Comparison of ENCODE assay signal across 20 cellular contexts in genomic region chr1:208098758-208099157, GRCh38.
DNase-seq lines count a peak whose midpoint lies in the region; ATAC-seq, FAIRE-seq and TF ChIP-seq lines count a peak whose summit lies in the region.
"Had no signal": no experiment of that assay in that cellular context is flagged by ENCODE, and none has a peak within 500 bp of the region (broad histone marks: within the 10 kb centered on the region; RNA-seq: fewer than 3 reads in every experiment).

No MANE protein-coding gene starts in this region.

- H3K9me3 ChIP-seq in right lobe of liver: no peaks in the 10 kb centered on the region
- no peaks in the 10 kb centered on the region for H3K9me3 ChIP-seq in HepG2 (ENCODE audit: low read length)
- H3K9me3 ChIP-seq in mesodermal cell (ENCODE audit: control insufficient read depth, low read length): no peaks in the 10 kb centered on the region
- H3K9me3 ChIP-seq: BLaER1 had no signal

- TF ChIP-seq EP300 in HepG2 (IDR thresholded peaks at IDR 0.05; ENCODE audit: low read depth in 2 of 2, low read length in 2 of 2): no peak
- TF ChIP-seq EP300 in HepG2 (CRISPR knock-in tag; IDR thresholded peaks at IDR 0.05; ENCODE audit: borderline replicate concordance): no peak

- 86% methylated on average over 4 of the region's 7 CpGs for WGBS in right lobe of liver (ENCODE audit: insufficient coverage, low coverage, low lambda C conversion rate, missing lambda C conversion rate)
- 95% methylated on average over 4 of the region's 7 CpGs for WGBS in HepG2 (ENCODE audit: low lambda C conversion rate)
- 90 to 93% methylated on average over 7 of the region's 7 CpGs for WGBS in mesodermal cell (ENCODE audit: insufficient coverage in 2 of 2), 2 experiments

- in situ Hi-C loops in HepG2 (cut with HindIII; ENCODE audit: extremely low pct_ligation_motif_present, low pct_unique_long_range_greater_than_20kb): no loop called here

- CTCF ChIA-PET in HepG2 (lab: Yijun Ruan, JAX; ENCODE audit: low intra/inter-chr PET ratio, low total read pairs): no interaction called here

- no peak overlapping the region for H3K9ac ChIP-seq in HepG2 (ENCODE audit: insufficient read depth, low read depth, low read length)
- H3K9ac ChIP-seq: BLaER1, GM23248, KMS-11 had no signal

- TF ChIP-seq POLR2A in right lobe of liver (IDR thresholded peaks at IDR 0.05) (no peak), HepG2 (IDR thresholded peaks at IDR 0.05; ENCODE audit: insufficient read depth in 1 of 2, low read depth in 2 of 2, low read length in 2 of 2) (no peak)

- H3K4me3 ChIP-seq in right lobe of liver: no peak overlapping the region
- H3K4me3 ChIP-seq in HepG2 (replicated peaks in 1 of 3; ENCODE audit: insufficient read depth in 1 of 3, low read depth in 2 of 3, low read length in 3 of 3): no peak overlapping the region
- no peak overlapping the region for H3K4me3 ChIP-seq in mesodermal cell (ENCODE audit: extremely low read depth, insufficient read depth, low read length, poor library complexity, severe bottlenecking)
- H3K4me3 ChIP-seq: BLaER1, GM23248, PC-9 had no signal

- POLR2A ChIA-PET in HepG2 (lab: Yijun Ruan, JAX): no interaction called here

- H3K4me2 ChIP-seq in HepG2 (ENCODE audit: low read depth, low read length): no peak overlapping the region
- H3K4me2 ChIP-seq: BLaER1, KMS-11, PC-9 had no signal

- intact Hi-C loops in right lobe of liver (cut with DNase I): no loop called here
- intact Hi-C loops in HepG2 (cut with micrococcal nuclease; ENCODE audit: unreplicated experiment): no loop called here

- H3K36me3 ChIP-seq in right lobe of liver (peaks cover 0 to 5% (median 0%) of the 10 kb centered on the region in 4 donors), HepG2 (replicated peaks in 1 of 2; ENCODE audit: control insufficient read depth in 1 of 2, insufficient read depth in 2 of 2, low read length in 2 of 2) (no peaks in the 10 kb centered on the region), mesodermal cell (ENCODE audit: control insufficient read depth, insufficient read depth, low read length) (peaks cover 70% of the 10 kb centered on the region)
- H3K36me3 ChIP-seq: BLaER1 had no signal

- H2AFZ ChIP-seq in HepG2 (ENCODE audit: low read length): no peak overlapping the region
- H2AFZ ChIP-seq: GM23248, PC-9 had no signal

- H3K27ac ChIP-seq in right lobe of liver (no peak overlapping the region), HepG2 (ENCODE audit: extremely low read length, insufficient read depth, low read length) (no peak overlapping the region), mesodermal cell (ENCODE audit: low read depth, low read length, severe bottlenecking) (peak overlapping the region; percentile 26)
- H3K27ac ChIP-seq: BLaER1, GM23248, KMS-11, PC-9 had no signal

- FAIRE-seq in HepG2 (lab: Jason Lieb, UNC): no peak
- FAIRE-seq: A204.1, GM12891 had no signal

- H3K27me3 ChIP-seq in right lobe of liver: no peaks in the 10 kb centered on the region
- no peaks in the 10 kb centered on the region for H3K27me3 ChIP-seq in HepG2 (ENCODE audit: control insufficient read depth in 1 of 2, insufficient read depth in 2 of 2, low read length in 2 of 2)

- DNase-seq in right lobe of liver (peak; percentile 57 to 79 (median 70)), HepG2 (ENCODE audit: low spot score) (no peak), NCI-H82 (lab: John Stamatoyannopoulos, UW) (peak; percentile 74), inferior parietal cortex (ENCODE audit: extremely low spot score) (no peak)
- no peak for DNase-seq in stimulated activated CD4-positive, alpha-beta T cell treated with anti-CD3 and anti-CD28 coated beads, Interleukin-4, amount 100 ng/mL, for 4 hours
- no peak for DNase-seq in stimulated activated CD4-positive, alpha-beta T cell treated with anti-CD3 and anti-CD28 coated beads, Interleukin-2, amount 100 ng/mL, for 48 hours
- DNase-seq: CD8-positive, alpha-beta T cell; GF-D8; GM23248; NCI-H1105; NCI-H2029 treated with DMSO at 0.1 percent for 48 hours; NCI-H345; NCI-H526 treated with DMSO at 0.1 percent for 48 hours; PC-9 had no signal

- H4K20me1 ChIP-seq in HepG2 (ENCODE audit: insufficient read depth, low read length): no peaks in the 10 kb centered on the region
- H4K20me1 ChIP-seq: BLaER1 had no signal

- ATAC-seq in right lobe of liver (peak; percentile 42 to 69 (median 54)), HepG2 (no peak), HG02798 (IDR thresholded peaks at IDR 0.05; ENCODE audit: poor library complexity, unreplicated experiment) (no peak)
- ATAC-seq: CD8-positive, alpha-beta T cell had no signal

- no peak for TF ChIP-seq RAD21 in HepG2 (CRISPR knock-in tag; IDR thresholded peaks at IDR 0.05)

- no peaks in the 10 kb centered on the region for H3K79me2 ChIP-seq in HepG2 (ENCODE audit: insufficient read depth, low read length)

- TF ChIP-seq CTCF in right lobe of liver (IDR thresholded peaks at IDR 0.05) (no peak), HepG2 (CRISPR knock-in tag; IDR thresholded peaks at IDR 0.05) (no peak)

- H3K4me1 ChIP-seq in right lobe of liver: peaks cover 0 to 14% (median 5%) of the 10 kb centered on the region in 4 donors
- peaks cover 20% of the 10 kb centered on the region for H3K4me1 ChIP-seq in HepG2 (ENCODE audit: insufficient read depth, low read length)
- H3K4me1 ChIP-seq in mesodermal cell (ENCODE audit: control insufficient read depth, insufficient read depth, low read length, poor library complexity, severe bottlenecking): peaks cover 26% of the 10 kb centered on the region
- H3K4me1 ChIP-seq: BLaER1 had no signal

- no TSS peak for BruUV-seq in HepG2 (replicated peaks; lab: Mats Ljungman, UMichigan)

TF ChIP-seq in HepG2, 621 proteins besides CTCF, POLR2A, EP300 and RAD21:
- TF ChIP-seq MED8 (CRISPR knock-in tag; IDR thresholded peaks at IDR 0.05; ENCODE audit: insufficient replicate concordance): no peak
- TF ChIP-seq ZBTB3 (CRISPR knock-in tag; IDR thresholded peaks at IDR 0.05; ENCODE audit: borderline replicate concordance, low read depth): no peak
- TF ChIP-seq ZNF124 (CRISPR knock-in tag; IDR thresholded peaks at IDR 0.05): no peak
- no peak for TF ChIP-seq HOXA5 (CRISPR knock-in tag; IDR thresholded peaks at IDR 0.05)
- TF ChIP-seq AFF4 (CRISPR knock-in tag; IDR thresholded peaks at IDR 0.05): no peak
- no peak for TF ChIP-seq NCOA2 (CRISPR knock-in tag; IDR thresholded peaks at IDR 0.05)
TF ChIP-seq in HepG2: peak in this region for 0.

Comparison
In these comparisons a context has a peak if more than half of its experiments do, and no peak if none do; other contexts are left out.
1. ATAC-seq: peak in right lobe of liver (4 of 4); none in HepG2 (single experiment) and HG02798 (single experiment).
2. DNase-seq: peak in right lobe of liver (3 of 3) and NCI-H82 (single experiment); none in HepG2 (single experiment), stimulated activated CD4-positive, alpha-beta T cell treated with anti-CD3 and anti-CD28 coated beads, Interleukin-4, amount 100 ng/mL, for 4 hours (0 of 2), inferior parietal cortex (single experiment) and stimulated activated CD4-positive, alpha-beta T cell treated with anti-CD3 and anti-CD28 coated beads, Interleukin-2, amount 100 ng/mL, for 48 hours (0 of 2).